17 cellular contexts compared by ENCODE assay signal in genomic region chr4:2588259-2588658, GRCh38. TPM values are rescaled to one million over a fixed set of nuclear protein-coding genes. Genes with fewer than 3 reads are reported as not detected.
DNase-seq lines count a peak whose midpoint lies in the region; ATAC-seq and TF ChIP-seq lines count a peak whose summit lies in the region.
"Had no signal": no experiment of that assay in that cellular context is flagged by ENCODE, and none has a peak within 500 bp of the region (broad histone marks: within the 10 kb centered on the region; RNA-seq: fewer than 3 reads in every experiment).

No MANE protein-coding gene starts in this region.

- H3K4me2 ChIP-seq in GM23338, result no peak overlapping the region
- H3K4me2 ChIP-seq: KMS-11 had no signal

- H4K20me1 ChIP-seq in GM23338 (replicated peaks; ENCODE audit: insufficient read depth), result peaks cover 74% of the 10 kb centered on the region

- no peaks in the 10 kb centered on the region for H3K36me3 ChIP-seq in GM23338 (ENCODE audit: insufficient read depth)
- H3K36me3 ChIP-seq in upper lobe of right lung, result no peaks in the 10 kb centered on the region
- H3K36me3 ChIP-seq: MG63 had no signal

- H3K27me3 ChIP-seq in GM23338 (ENCODE audit: insufficient read depth) (no peaks in the 10 kb centered on the region), right cardiac atrium (ENCODE audit: control insufficient read depth, insufficient read depth) (no peaks in the 10 kb centered on the region), upper lobe of right lung (no peaks in the 10 kb centered on the region)
- H3K27me3 ChIP-seq: MG63 had no signal

- no peaks in the 10 kb centered on the region for H3K9me3 Mint-ChIP-seq in GM23338
- no peaks in the 10 kb centered on the region for H3K9me3 Mint-ChIP-seq in activated T-helper 17 cell treated with anti-CD3 and anti-CD28 coated beads, Interleukin-2, amount 50 U/mL, for 72 hours
- no peaks in the 10 kb centered on the region for H3K9me3 Mint-ChIP-seq in nephron progenitor cell
- H3K9me3 Mint-ChIP-seq in type B pancreatic cell, result no peaks in the 10 kb centered on the region

- H3F3A ChIP-seq in GM23338 (replicated peaks; ENCODE audit: low read depth), result peaks cover 12% of the 10 kb centered on the region

- TF ChIP-seq CTCF in GM23338 (conservative IDR thresholded peaks at IDR 0.05; ENCODE audit: low read depth in 2 of 2) (no peak), nephron progenitor cell (IDR thresholded peaks at IDR 0.05) (no peak), type B pancreatic cell (conservative IDR thresholded peaks at IDR 0.05) (no peak), upper lobe of right lung (IDR thresholded peaks at IDR 0.05) (no peak)

- H3K27me3 Mint-ChIP-seq in GM23338 (ENCODE audit: insufficient read depth, low read depth, poor library complexity) (peaks cover 3% of the 10 kb centered on the region), nephron progenitor cell (ENCODE audit: low read depth, poor library complexity) (peaks cover 4% of the 10 kb centered on the region), type B pancreatic cell (no peaks in the 10 kb centered on the region)
- H3K27me3 Mint-ChIP-seq in activated T-helper 17 cell treated with anti-CD3 and anti-CD28 coated beads, Interleukin-2, amount 50 U/mL, for 72 hours, result no peaks in the 10 kb centered on the region

- H3K36me3 Mint-ChIP-seq in GM23338 (ENCODE audit: low read depth) (no peaks in the 10 kb centered on the region), nephron progenitor cell (ENCODE audit: low read depth) (peaks cover 5% of the 10 kb centered on the region), type B pancreatic cell (no peaks in the 10 kb centered on the region)
- no peaks in the 10 kb centered on the region for H3K36me3 Mint-ChIP-seq in activated T-helper 17 cell treated with anti-CD3 and anti-CD28 coated beads, Interleukin-2, amount 50 U/mL, for 72 hours (ENCODE audit: low read depth)

- H3K4me1 ChIP-seq in GM23338 (ENCODE audit: insufficient read depth) (peaks cover 33% of the 10 kb centered on the region), right cardiac atrium (ENCODE audit: control insufficient read depth, insufficient read depth, low read length) (peaks cover 29% of the 10 kb centered on the region), upper lobe of right lung (peaks cover 73% of the 10 kb centered on the region)

- H3K4me1 Mint-ChIP-seq in GM23338, result peaks cover 41% of the 10 kb centered on the region
- H3K4me1 Mint-ChIP-seq in activated T-helper 17 cell treated with anti-CD3 and anti-CD28 coated beads, Interleukin-2, amount 50 U/mL, for 72 hours, result peaks cover 37% of the 10 kb centered on the region
- peaks cover 48% of the 10 kb centered on the region for H3K4me1 Mint-ChIP-seq in nephron progenitor cell
- peaks cover 49% of the 10 kb centered on the region for H3K4me1 Mint-ChIP-seq in type B pancreatic cell (ENCODE audit: unreplicated experiment)

- no peaks in the 10 kb centered on the region for H3K9me3 ChIP-seq in right cardiac atrium (ENCODE audit: control insufficient read depth, low read length)
- H3K9me3 ChIP-seq in upper lobe of right lung, result no peaks in the 10 kb centered on the region
- H3K9me3 ChIP-seq: Caco-2, MG63 had no signal

- H3K27ac ChIP-seq in GM23338 (ENCODE audit: low read depth) (0 out of 2 replicates have a peak overlapping the region, but pooled peaks have one; percentile 13), right cardiac atrium (ENCODE audit: low read length) (no peak overlapping the region), upper lobe of right lung (no peak overlapping the region)
- H3K27ac ChIP-seq: KMS-11 had no signal

- no peaks in the 10 kb centered on the region for H3K9me2 ChIP-seq in GM23338 (ENCODE audit: insufficient read depth)

- intact Hi-C loops in right cardiac atrium (cut with DNase I), result no loop called here
- intact Hi-C loops in upper lobe of right lung (cut with DNase I), result no loop called here

- H3K4me3 Mint-ChIP-seq in GM23338, result no peak overlapping the region
- H3K4me3 Mint-ChIP-seq in activated T-helper 17 cell treated with anti-CD3 and anti-CD28 coated beads, Interleukin-2, amount 50 U/mL, for 72 hours, result no peak overlapping the region
- H3K4me3 Mint-ChIP-seq in nephron progenitor cell, result no peak overlapping the region
- H3K4me3 Mint-ChIP-seq in type B pancreatic cell, result no peak overlapping the region

- DNase-seq in GM23338 (ENCODE audit: low spot score) (no peak), nephron progenitor cell (no peak), type B pancreatic cell (ENCODE audit: extremely low spot score, unreplicated experiment) (no peak), right cardiac atrium (no peak), upper lobe of right lung (no peak)
- DNase-seq: Caco-2, MG63, NCI-H1092 treated with DMSO at 0.1 percent for 48 hours, NCI-H1694 treated with DMSO at 0.1 percent for 48 hours, NCI-H2171, NCI-H446 treated with DMSO at 0.1 percent for 48 hours, NCI-H748 treated with DMSO at 0.1 percent for 48 hours, Right ventricle myocardium superior had no signal

- H3K4me3 ChIP-seq in GM23338 (no peak overlapping the region), right cardiac atrium (ENCODE audit: low read length) (no peak overlapping the region), upper lobe of right lung (no peak overlapping the region)
- H3K4me3 ChIP-seq: MG63 had no signal

- H3K27ac Mint-ChIP-seq in GM23338 (no peak overlapping the region), nephron progenitor cell (peak overlapping the region; percentile 44), type B pancreatic cell (peak overlapping the region; percentile 21)
- peak overlapping the region; percentile 11 for H3K27ac Mint-ChIP-seq in activated T-helper 17 cell treated with anti-CD3 and anti-CD28 coated beads, Interleukin-2, amount 50 U/mL, for 72 hours

- peaks cover 100% of the 10 kb centered on the region for H3K79me2 ChIP-seq in GM23338 (replicated peaks; ENCODE audit: insufficient read depth)

- H2AFZ ChIP-seq in GM23338, result no peak overlapping the region

- WGBS in right cardiac atrium, result 87% methylated on average over 3 of the region's 3 CpGs

- ATAC-seq in GM23338, result no peak
- ATAC-seq in activated T-helper 17 cell treated with anti-CD3 and anti-CD28 coated beads, Interleukin-2, amount 50 U/mL, for 72 hours (replicated peaks), result no peak
- ATAC-seq in right cardiac atrium, result no peak
- no peak for ATAC-seq in GM19467 (IDR thresholded peaks at IDR 0.05; ENCODE audit: unreplicated experiment)
- ATAC-seq in upper lobe of right lung, result no peak
- ATAC-seq: SK-N-SH treated with all-trans-retinoic acid at 6 μM for 48 hours had no signal

TF ChIP-seq in GM23338, 12 proteins besides CTCF, POLR2A, EP300 and RAD21:
- TF ChIP-seq CREB1 (CRISPR knock-in tag; IDR thresholded peaks at IDR 0.05; ENCODE audit: low read depth) (no peak), JUNB (IDR thresholded peaks at IDR 0.05; ENCODE audit: unreplicated experiment) (no peak), ETS1 (IDR thresholded peaks at IDR 0.05) (no peak), POLR2AphosphoS5 (IDR thresholded peaks at IDR 0.05; ENCODE audit: low read depth) (no peak), STAT1 (IDR thresholded peaks at IDR 0.05; ENCODE audit: unreplicated experiment) (no peak)

RNA-seq across cellular contexts. Expression of gene FAM193A, which starts 51.8 kb away (rescaled TPM):
- 20.8 and 22.9 TPM in 2 replicates for total RNA-seq in GM23338 (2014; rRNA removed; shearing (Covaris generic))
- polyA plus RNA-seq in GM23338 (2016; fragmentation: Nextera tagmentation; extraction: Ambion mirVana) (8.5 and 12.0 TPM in 2 replicates), right cardiac atrium (9.7 TPM)
- total RNA-seq in activated T-helper 17 cell treated with anti-CD3 and anti-CD28 coated beads, Interleukin-2, amount 50 U/mL, for 72 hours, result 10 to 100 TPM; 28.9 to 35.3 TPM
- total RNA-seq in type B pancreatic cell (ENCODE audit: low replicate concordance) (26.8 and 37.1 TPM in 2 replicates), right cardiac atrium (10 to 100 TPM; 16.9 to 19.2 (median 17.8) TPM), upper lobe of right lung (28.9 TPM)
